Comparison of ENCODE assay signal across 20 cellular contexts in genomic region chr12:125280482-125281377, GRCh38.
A peak's percentile ranks its signal among the peaks of the same experiment; 100 is the strongest.
DNase-seq lines count a peak whose midpoint lies in the region; ATAC-seq and TF ChIP-seq lines count a peak whose summit lies in the region.
"Had no signal": no experiment of that assay in that cellular context is flagged by ENCODE, and none has a peak within 500 bp of the region (broad histone marks: within the 10 kb centered on the region; RNA-seq: fewer than 3 reads in every experiment).

No MANE protein-coding gene starts in this region.

- H3K4me1 Mint-ChIP-seq in H9, result peaks cover 18 to 22% of the 10 kb centered on the region in 2 experiments
- no peaks in the 10 kb centered on the region for H3K4me1 Mint-ChIP-seq in progenitor cell of endocrine pancreas (ENCODE audit: low read depth)
- H3K4me1 Mint-ChIP-seq in natural killer cell treated with Interleukin-12 subunit alpha and Interleukin-12 subunit beta and Interleukin-15 and Interleukin-18, amount 100 ng/mL, for 72 hours (ENCODE audit: low read depth in 2 of 2), result peaks cover 0 to 6% of the 10 kb centered on the region in 2 donors

- H3K27me3 Mint-ChIP-seq in H9 (ENCODE audit: low read depth) (peaks cover 23% of the 10 kb centered on the region), progenitor cell of endocrine pancreas (peaks cover 33% of the 10 kb centered on the region)
- peaks cover 22 to 39% of the 10 kb centered on the region in 2 donors for H3K27me3 Mint-ChIP-seq in natural killer cell treated with Interleukin-12 subunit alpha and Interleukin-12 subunit beta and Interleukin-15 and Interleukin-18, amount 100 ng/mL, for 72 hours

- no peaks in the 10 kb centered on the region for H3K27me3 ChIP-seq in H9 (ENCODE audit: insufficient read depth, low read length)
- H3K27me3 ChIP-seq: BLaER1 had no signal

- H4K20me1 ChIP-seq in H9 (ENCODE audit: control insufficient read depth, insufficient read depth, insufficient read length), result peaks cover 2% of the 10 kb centered on the region
- H4K20me1 ChIP-seq: BLaER1 had no signal

- H3K9me3 ChIP-seq in H9 (ENCODE audit: control insufficient read depth, low read depth, low read length) (no peaks in the 10 kb centered on the region), SK-N-MC (ENCODE audit: low read depth, low read length) (no peaks in the 10 kb centered on the region)
- H3K9me3 ChIP-seq: BLaER1, psoas muscle, spleen had no signal

- DNase-seq in H9 (peak; percentile 97), SK-N-MC (ENCODE audit: low read depth, low spot score) (no peak), iPS DF 19.7 (ENCODE audit: low read depth, low spot score) (peak; percentile 72), progenitor cell of endocrine pancreas (ENCODE audit: low spot score, unreplicated experiment) (no peak)
- no peak for DNase-seq in natural killer cell treated with Interleukin-12 subunit alpha and Interleukin-12 subunit beta and Interleukin-15 and Interleukin-18, amount 100 ng/mL, for 72 hours (ENCODE audit: low spot score)
- no peak for DNase-seq in effector CD4-positive, alpha-beta T cell
- DNase-seq: activated gamma-delta T cell treated with Interleukin-2 at 50 U/mL for 16 hours, aorta, IMR-90, naive B cell, NCI-H187, psoas muscle, SHP77 treated with DMSO at 0.1 percent for 48 hours, spleen, T-helper 2 cell had no signal

- peak overlapping the region; percentile 54 for H3K4me2 ChIP-seq in H9 (ENCODE audit: insufficient read depth, insufficient read length, low read length)
- H3K4me2 ChIP-seq: BLaER1 had no signal

- H3K9ac ChIP-seq in H9 (ENCODE audit: extremely low read depth, insufficient read length, low read length) (no peak overlapping the region), SK-N-MC (ENCODE audit: insufficient read length) (no peak overlapping the region)
- H3K9ac ChIP-seq: BLaER1 had no signal

- no peak overlapping the region for H2BK12ac ChIP-seq in H9 (ENCODE audit: insufficient read length, low read depth, low read length)

- no peak overlapping the region for H3K23ac ChIP-seq in H9 (ENCODE audit: insufficient read length, low read depth, low read length)

- peak overlapping the region; percentile 67 to 72 for H3K4me3 Mint-ChIP-seq in H9
- peak overlapping the region; percentile 33 for H3K4me3 Mint-ChIP-seq in progenitor cell of endocrine pancreas (ENCODE audit: low read depth)
- H3K4me3 Mint-ChIP-seq in natural killer cell treated with Interleukin-12 subunit alpha and Interleukin-12 subunit beta and Interleukin-15 and Interleukin-18, amount 100 ng/mL, for 72 hours, result no peak overlapping the region
- H3K4me3 Mint-ChIP-seq: type B pancreatic cell had no signal

- H3K27ac Mint-ChIP-seq in H9, result peak overlapping the region; percentile 85 to 98 (median 98)
- H3K27ac Mint-ChIP-seq in progenitor cell of endocrine pancreas, result no peak overlapping the region
- no peak overlapping the region for H3K27ac Mint-ChIP-seq in natural killer cell treated with Interleukin-12 subunit alpha and Interleukin-12 subunit beta and Interleukin-15 and Interleukin-18, amount 100 ng/mL, for 72 hours
- H3K27ac Mint-ChIP-seq: naive B cell, type B pancreatic cell had no signal

- H2AFZ ChIP-seq in H9 (ENCODE audit: low read length), result no peak overlapping the region

- no peak overlapping the region for H2BK15ac ChIP-seq in H9 (ENCODE audit: low read depth, low read length)

- no peaks in the 10 kb centered on the region for H3K23me2 ChIP-seq in H9 (ENCODE audit: insufficient read length, low read depth, low read length, poor library complexity, severe bottlenecking)

- ATAC-seq in natural killer cell treated with Interleukin-12 subunit alpha and Interleukin-12 subunit beta and Interleukin-15 and Interleukin-18, amount 100 ng/mL, for 72 hours, result no peak
- no peak for ATAC-seq in HG03175 (IDR thresholded peaks at IDR 0.05; ENCODE audit: unreplicated experiment)
- ATAC-seq: activated CD4-positive, CD25-positive, alpha-beta regulatory T cell treated with anti-CD3 and anti-CD28 coated beads, Interleukin-2, amount 50 U/mL, for 24 hours; psoas muscle had no signal

- H3K9me3 Mint-ChIP-seq in H9, result no peaks in the 10 kb centered on the region
- no peaks in the 10 kb centered on the region for H3K9me3 Mint-ChIP-seq in progenitor cell of endocrine pancreas (ENCODE audit: low read depth)
- H3K9me3 Mint-ChIP-seq in natural killer cell treated with Interleukin-12 subunit alpha and Interleukin-12 subunit beta and Interleukin-15 and Interleukin-18, amount 100 ng/mL, for 72 hours, result no peaks in the 10 kb centered on the region
- H3K9me3 Mint-ChIP-seq: type B pancreatic cell had no signal

- peaks cover 4% of the 10 kb centered on the region; the same call in 1 of the 2 replicates for H3K4me1 ChIP-seq in H9 (ENCODE audit: insufficient read depth, low read length)
- H3K4me1 ChIP-seq: BLaER1, psoas muscle, spleen had no signal

- peak overlapping the region; percentile 64 for H3K18ac ChIP-seq in H9 (ENCODE audit: insufficient read length, low read depth, low read length)

- no peak overlapping the region for H4K5ac ChIP-seq in H9 (ENCODE audit: insufficient read length, low read depth, low read length)

- H2AK5ac ChIP-seq in H9 (ENCODE audit: insufficient read length, low read length), result no peak overlapping the region

- peaks cover 25% of the 10 kb centered on the region for H3K36me3 ChIP-seq in SK-N-MC (ENCODE audit: insufficient read depth, low read length)
- H3K36me3 ChIP-seq: BLaER1, spleen had no signal

- no peak overlapping the region for H3K56ac ChIP-seq in H9 (ENCODE audit: insufficient read length, low read depth, low read length)

- no peak overlapping the region for H3K4ac ChIP-seq in H9 (ENCODE audit: low read depth, low read length)

- peaks cover 0 to 23% (median 7%) of the 10 kb centered on the region in 3 experiments; a peak in 3 of 7 replicates for H3K36me3 Mint-ChIP-seq in H9 (ENCODE audit: insufficient read depth in 1 of 3, low read depth in 3 of 3)
- H3K36me3 Mint-ChIP-seq in progenitor cell of endocrine pancreas (ENCODE audit: insufficient read depth), result no peaks in the 10 kb centered on the region
- H3K36me3 Mint-ChIP-seq in natural killer cell treated with Interleukin-12 subunit alpha and Interleukin-12 subunit beta and Interleukin-15 and Interleukin-18, amount 100 ng/mL, for 72 hours, result no peaks in the 10 kb centered on the region
- H3K36me3 Mint-ChIP-seq: naive B cell, type B pancreatic cell had no signal

- no peak overlapping the region for H3T11ph ChIP-seq in H9 (ENCODE audit: low read length)

- H3K79me1 ChIP-seq in H9 (ENCODE audit: insufficient read depth, low read depth, low read length, poor library complexity, severe bottlenecking), result no peaks in the 10 kb centered on the region

- H2BK20ac ChIP-seq in H9 (ENCODE audit: low read depth, low read length, poor library complexity, severe bottlenecking), result no peak overlapping the region

- no peak overlapping the region for H4K8ac ChIP-seq in H9 (replicated peaks; ENCODE audit: insufficient read length, low read depth, low read length)

- no peak overlapping the region for H3K4me3 ChIP-seq in SK-N-MC
- H3K4me3 ChIP-seq: BLaER1, lung, psoas muscle, spleen had no signal

- H3K79me2 ChIP-seq in H9 (ENCODE audit: insufficient read depth, low read length), result no peaks in the 10 kb centered on the region

- no CpG with 5 or more reads among the region's 20 CpGs for WGBS in H9 (ENCODE audit: extremely low coverage, insufficient read length, low lambda C conversion rate)

- TF ChIP-seq CTCF in H9 (conservative IDR thresholded peaks at IDR 0.05) (no peak), progenitor cell of endocrine pancreas (IDR thresholded peaks at IDR 0.05; ENCODE audit: unreplicated experiment) (no peak)

- no peak overlapping the region for H2BK5ac ChIP-seq in H9 (ENCODE audit: insufficient read length, low read length)

- H2BK120ac ChIP-seq in H9 (ENCODE audit: low read depth, low read length, poor library complexity, severe bottlenecking), result no peak overlapping the region

- H3K14ac ChIP-seq in H9 (ENCODE audit: insufficient read depth, low read length), result no peak overlapping the region

- H4K91ac ChIP-seq in H9 (ENCODE audit: insufficient read length, low read depth, low read length), result no peak overlapping the region

- no peak overlapping the region for H3K27ac ChIP-seq in H9 (ENCODE audit: insufficient read length, low read depth, low read length)
- H3K27ac ChIP-seq in SK-N-MC, result peak overlapping the region; percentile 69; the same call in 1 of the 2 replicates
- H3K27ac ChIP-seq: BLaER1, psoas muscle, spleen had no signal

Comparison
In these comparisons a context has a peak if more than half of its experiments do, and no peak if none do; other contexts are left out.
1. DNase-seq: peak in H9 (single experiment) and iPS DF 19.7 (single experiment); none in SK-N-MC (single experiment), progenitor cell of endocrine pancreas (single experiment), natural killer cell treated with Interleukin-12 subunit alpha and Interleukin-12 subunit beta and Interleukin-15 and Interleukin-18, amount 100 ng/mL, for 72 hours (single experiment) and effector CD4-positive, alpha-beta T cell (single experiment).
2. H3K27ac Mint-ChIP-seq: peak in H9 (3 of 3); none in progenitor cell of endocrine pancreas (single experiment) and natural killer cell treated with Interleukin-12 subunit alpha and Interleukin-12 subunit beta and Interleukin-15 and Interleukin-18, amount 100 ng/mL, for 72 hours (0 of 2).